In genomic region chr6:42088101-42088591, GRCh38 we compare ENCODE assay signal across 14 cellular contexts. TPM values are rescaled to one million over a fixed set of nuclear protein-coding genes. Genes with fewer than 3 reads are reported as not detected.
DNase-seq lines count a peak whose midpoint lies in the region; ATAC-seq, FAIRE-seq and TF ChIP-seq lines count a peak whose summit lies in the region.
"Had no signal": no experiment of that assay in that cellular context is flagged by ENCODE, and none has a peak within 500 bp of the region (broad histone marks: within the 10 kb centered on the region; RNA-seq: fewer than 3 reads in every experiment).

No MANE protein-coding gene starts in this region.

- FAIRE-seq in HTR-8/SVneo (lab: Jason Lieb, UNC): peak; percentile 71

- no peaks in the 10 kb centered on the region for H3K27me3 ChIP-seq in body of pancreas

- peak overlapping the region in 1 of 4 donors; percentile 51 for H3K27ac ChIP-seq in body of pancreas

- no peaks in the 10 kb centered on the region for H3K9me3 ChIP-seq in body of pancreas

- peak; percentile 86 for DNase-seq in A172 (ENCODE audit: low spot score)
- peak; percentile 71 for DNase-seq in HTR-8/SVneo (ENCODE audit: insufficient read length, low spot score)
- DNase-seq in body of pancreas: peak in 2 of 4 donors; percentile 48 to 50
- peak; percentile 25 for DNase-seq in iris pigment epithelial cell (ENCODE audit: low read depth)
- no peak for DNase-seq in mesenteric fat pad (ENCODE audit: low spot score)
- no peak for DNase-seq in NCI-H345 (lab: John Stamatoyannopoulos, UW)
- DNase-seq in GM10266 (ENCODE audit: extremely low spot score): no peak
- DNase-seq: activated CD4-positive, alpha-beta T cell treated with anti-CD3 and anti-CD28 coated beads, Interleukin-2, amount 50 U/mL, for 1 hour; activated gamma-delta T cell treated with Interleukin-2 at 50 U/mL for 16 hours; DMS79 treated with DMSO at 0.1 percent for 48 hours; head of caudate nucleus; NCI-H69 had no signal

- no peak overlapping the region for H3K4me3 ChIP-seq in body of pancreas

- TF ChIP-seq CTCF in body of pancreas (IDR thresholded peaks at IDR 0.05) (no peak), GM10266 (IDR thresholded peaks at IDR 0.05; ENCODE audit: control insufficient read depth, insufficient read depth, low read depth, missing control alignments) (no peak)

- H3K36me3 ChIP-seq in body of pancreas (replicated peaks in 1 of 2; ENCODE audit: insufficient read depth in 1 of 2, low read depth in 2 of 2): no peaks in the 10 kb centered on the region

- peak; percentile 62 for ATAC-seq in body of pancreas
- no peak for ATAC-seq in HG03196 (IDR thresholded peaks at IDR 0.05; ENCODE audit: unreplicated experiment)

- intact Hi-C loops in body of pancreas (cut with DNase I): no loop called here

- no peak for TF ChIP-seq POLR2A in body of pancreas (IDR thresholded peaks at IDR 0.05)

- peaks cover 10% of the 10 kb centered on the region for H3K4me1 ChIP-seq in body of pancreas

- 73 to 91% methylated on average over 7 of the region's 7 CpGs for WGBS in body of pancreas, 2 donors

RNA-seq across cellular contexts. Expression of gene TAF8, which starts 37.8 kb away (rescaled TPM):
- 14.5 and 20.4 TPM in 2 replicates for total RNA-seq in A172 (2014; rRNA removed; shearing (Covaris generic))
- 10 to 100 TPM in 1 of 2 donors, 1 to 10 TPM in 1; 7.6 to 18.2 TPM for total RNA-seq in body of pancreas
- total RNA-seq in mesenteric fat pad: 36.8 TPM

RNA-seq across cellular contexts. Expression of gene C6orf132, which starts 54.3 kb away (rescaled TPM):
- total RNA-seq in A172 (2014; rRNA removed; shearing (Covaris generic)): 0.02 TPM in 1 of 2 replicates, not detected in the other
- 10 to 100 TPM; 22.1 to 26.0 TPM for total RNA-seq in body of pancreas
- total RNA-seq in mesenteric fat pad: 1.3 TPM
- total RNA-seq: pulmonary artery endothelial cell had no signal

Comparison
In these comparisons a context has a peak if more than half of its experiments do, and no peak if none do; other contexts are left out.
1. DNase-seq: peak in A172 (single experiment), HTR-8/SVneo (single experiment) and iris pigment epithelial cell (single experiment); none in mesenteric fat pad (single experiment), NCI-H345 (single experiment) and GM10266 (single experiment).